ENCODE assay signal across 26 cellular contexts in genomic region chr6:35678814-35679213, GRCh38. TPM values are rescaled to one million over a fixed set of nuclear protein-coding genes. Genes with fewer than 3 reads are reported as not detected.
DNase-seq lines count a peak whose midpoint lies in the region; ATAC-seq, FAIRE-seq and TF ChIP-seq lines count a peak whose summit lies in the region.
"Had no signal": no experiment of that assay in that cellular context is flagged by ENCODE, and none has a peak within 500 bp of the region (broad histone marks: within the 10 kb centered on the region; RNA-seq: fewer than 3 reads in every experiment).

No MANE protein-coding gene starts in this region.

- DNase-seq in activated CD4-positive, alpha-beta T cell treated with anti-CD3 and anti-CD28 coated beads, Interleukin-2, amount 10 ng/mL, durations not matched to agents 24 days and 14 days, result peak; percentile 49
- no peak for DNase-seq in activated CD4-positive, alpha-beta T cell treated with anti-CD3 and anti-CD28 coated beads for 4 hours
- DNase-seq in HFFc6 (no peak), K562 (ENCODE audit: extremely low read depth in 1 of 4, low spot score in 3 of 4) (no peak), prostate gland (ENCODE audit: low spot score) (no peak), OCI-M1 (lab: John Stamatoyannopoulos, UW) (no peak)
- no peak for DNase-seq in activated effector memory CD4-positive, alpha-beta T cell treated with Interleukin-2 at 50 U/mL for 16 hours
- DNase-seq: activated CD8-positive, alpha-beta memory T cell treated with anti-CD3 and anti-CD28 coated beads, Interleukin-2, amount 50 U/mL, for 48 hours; activated naive CD4-positive, alpha-beta T cell treated with anti-CD3 and anti-CD28 coated beads, Interleukin-2, amount 50 U/mL, for 16 hours; effector memory CD8-positive, alpha-beta T cell; esophagus squamous epithelium; MG63; NCI-H1417 treated with DMSO at 0.1 percent for 48 hours; NCI-H526; stimulated activated CD4-positive, alpha-beta T cell treated with anti-CD3 and anti-CD28 coated beads, Interleukin-12 subunit alpha, Interleukin-12 subunit beta, amount 100 ng/mL, for 4 hours; stimulated activated CD8-positive, alpha-beta memory T cell treated with anti-CD3 and anti-CD28 coated beads, Interleukin-4, amount 100 ng/mL, for 48 hours; SW 1271; upper lobe of right lung had no signal

- H3K9me3 Mint-ChIP-seq in activated CD4-positive, alpha-beta T cell treated with anti-CD3 and anti-CD28 coated beads, Interleukin-2, amount 10 ng/mL, durations not matched to agents 24 days and 14 days, result no peaks in the 10 kb centered on the region
- no peaks in the 10 kb centered on the region for H3K9me3 Mint-ChIP-seq in HFFc6
- H3K9me3 Mint-ChIP-seq: effector memory CD8-positive, alpha-beta T cell; neural crest cell had no signal

- no peak for TF ChIP-seq RAD21 in K562 (CRISPR knock-in tag; conservative IDR thresholded peaks at IDR 0.05 in 1 of 2, IDR thresholded peaks at IDR 0.05 in 1 of 2)

- H3K79me2 ChIP-seq in K562 (ENCODE audit: control insufficient read depth, insufficient read depth, low read length), result peaks cover 96% of the 10 kb centered on the region

- CTCF ChIA-PET in K562 (lab: Yijun Ruan, JAX; ENCODE audit: low intra/inter-chr PET ratio), result no interaction called here

- H3K4me1 ChIP-seq in K562 (replicated peaks in 1 of 2; ENCODE audit: control insufficient read depth in 2 of 2, insufficient read depth in 2 of 2, low read length in 2 of 2), result peaks cover 0 to 6% of the 10 kb centered on the region in 2 experiments; a peak in 1 of 5 replicates
- H3K4me1 ChIP-seq in prostate gland (replicated peaks), result peaks cover 12% of the 10 kb centered on the region
- H3K4me1 ChIP-seq: BLaER1 had no signal

- in situ Hi-C loops in K562 (cut with MboI), result no loop called here

- H2AFZ ChIP-seq in K562 (ENCODE audit: low read depth, low read length), result no peak overlapping the region

- no peak for TF ChIP-seq POLR2A in K562 (conservative IDR thresholded peaks at IDR 0.05)
- TF ChIP-seq POLR2A in prostate gland (IDR thresholded peaks at IDR 0.05), result no peak

- WGBS in K562 (ENCODE audit: insufficient coverage, low coverage, missing lambda C conversion rate), result 92% methylated on average over 1 of the region's 1 CpG
- 100% methylated on average over 1 of the region's 1 CpG for WGBS in prostate gland

- no peaks in the 10 kb centered on the region for H3K27me3 Mint-ChIP-seq in activated CD4-positive, alpha-beta T cell treated with anti-CD3 and anti-CD28 coated beads, Interleukin-2, amount 10 ng/mL, durations not matched to agents 24 days and 14 days
- no peaks in the 10 kb centered on the region for H3K27me3 Mint-ChIP-seq in HFFc6 (ENCODE audit: insufficient read depth)
- H3K27me3 Mint-ChIP-seq: effector memory CD8-positive, alpha-beta T cell had no signal

- no peak for TF ChIP-seq CTCF in HFFc6 (IDR thresholded peaks at IDR 0.05)
- no peak for TF ChIP-seq CTCF in K562 (IDR thresholded peaks at IDR 0.05 in 2 of 3, conservative IDR thresholded peaks at IDR 0.05 in 1 of 3; ENCODE audit: insufficient read depth in 2 of 3, low read depth in 1 of 3, low read length in 3 of 3)
- TF ChIP-seq CTCF in prostate gland (IDR thresholded peaks at IDR 0.05), result no peak

- no peak overlapping the region for H3K4me3 Mint-ChIP-seq in activated CD4-positive, alpha-beta T cell treated with anti-CD3 and anti-CD28 coated beads, Interleukin-2, amount 10 ng/mL, durations not matched to agents 24 days and 14 days
- peak overlapping the region; percentile 69 for H3K4me3 Mint-ChIP-seq in HFFc6
- H3K4me3 Mint-ChIP-seq: neural crest cell had no signal

- no peak overlapping the region for H3K4me2 ChIP-seq in K562 (ENCODE audit: insufficient read depth, low read length)
- H3K4me2 ChIP-seq: BLaER1 had no signal

- H3K9ac ChIP-seq in K562 (ENCODE audit: insufficient read depth in 1 of 2, low read depth in 2 of 2, low read length in 2 of 2), result no peak overlapping the region
- H3K9ac ChIP-seq: BLaER1 had no signal

- H3K36me3 ChIP-seq in K562 (ENCODE audit: control insufficient read depth, insufficient read depth, low read length) (peaks cover 35% of the 10 kb centered on the region), prostate gland (peaks cover 0 to 4% of the 10 kb centered on the region in 2 donors)
- H3K36me3 ChIP-seq: MG63 had no signal

- H3K27ac Mint-ChIP-seq in activated CD4-positive, alpha-beta T cell treated with anti-CD3 and anti-CD28 coated beads, Interleukin-2, amount 10 ng/mL, durations not matched to agents 24 days and 14 days, result no peak overlapping the region
- H3K27ac Mint-ChIP-seq in HFFc6, result peak overlapping the region; percentile 84

- ATAC-seq in K562, result no peak
- no peak for ATAC-seq in GM21423 (IDR thresholded peaks at IDR 0.05; ENCODE audit: unreplicated experiment)
- ATAC-seq: effector memory CD8-positive, alpha-beta T cell; left lobe of liver; upper lobe of right lung had no signal

- H3K9me3 ChIP-seq in K562 (replicated peaks; ENCODE audit: control insufficient read depth, insufficient read depth, low read depth, low read length), result no peaks in the 10 kb centered on the region
- no peaks in the 10 kb centered on the region for H3K9me3 ChIP-seq in prostate gland
- H3K9me3 ChIP-seq: BLaER1, esophagus squamous epithelium, MG63, upper lobe of right lung had no signal

- H3K36me3 Mint-ChIP-seq in activated CD4-positive, alpha-beta T cell treated with anti-CD3 and anti-CD28 coated beads, Interleukin-2, amount 10 ng/mL, durations not matched to agents 24 days and 14 days (ENCODE audit: low read depth), result peaks cover 34% of the 10 kb centered on the region
- no peaks in the 10 kb centered on the region for H3K36me3 Mint-ChIP-seq in HFFc6 (ENCODE audit: low read depth)

- H3K27ac ChIP-seq in K562 (ENCODE audit: extremely low read depth, low read depth, low read length) (no peak overlapping the region; the same call in 2 of the 3 replicates), prostate gland (peak overlapping the region; percentile 7 to 49)
- H3K27ac ChIP-seq: BLaER1, esophagus squamous epithelium, upper lobe of right lung had no signal

- no peaks in the 10 kb centered on the region for H3K9me1 ChIP-seq in K562 (ENCODE audit: control insufficient read depth, insufficient read depth, low read length)

- no peak overlapping the region for H3K4me3 ChIP-seq in K562
- H3K4me3 ChIP-seq in prostate gland, result no peak overlapping the region
- H3K4me3 ChIP-seq: BLaER1, esophagus squamous epithelium, MG63, upper lobe of right lung had no signal

- no peak for TF ChIP-seq EP300 in K562 (IDR thresholded peaks at IDR 0.05; ENCODE audit: low read length)

- no peaks in the 10 kb centered on the region for H4K20me1 ChIP-seq in K562 (replicated peaks; ENCODE audit: control insufficient read depth, insufficient read depth, low read length)

- no peaks in the 10 kb centered on the region for H3K27me3 ChIP-seq in K562 (ENCODE audit: control insufficient read depth in 2 of 2, insufficient read depth in 2 of 2, low read length in 2 of 2)
- H3K27me3 ChIP-seq in prostate gland (replicated peaks; ENCODE audit: insufficient read depth), result no peaks in the 10 kb centered on the region
- H3K27me3 ChIP-seq: BLaER1, esophagus squamous epithelium, MG63, upper lobe of right lung had no signal

- intact Hi-C loops in activated CD4-positive, alpha-beta T cell treated with anti-CD3 and anti-CD28 coated beads, Interleukin-2, amount 10 ng/mL, durations not matched to agents 24 days and 14 days (cut with micrococcal nuclease), result no loop called here
- intact Hi-C loops in K562 (cut with micrococcal nuclease) (no loop called here), prostate gland (cut with DNase I) (no loop called here)

- BruUV-seq in K562 (replicated peaks; lab: Mats Ljungman, UMichigan), result no TSS peak

- H3K4me1 Mint-ChIP-seq in activated CD4-positive, alpha-beta T cell treated with anti-CD3 and anti-CD28 coated beads, Interleukin-2, amount 10 ng/mL, durations not matched to agents 24 days and 14 days, result peaks cover 63% of the 10 kb centered on the region
- H3K4me1 Mint-ChIP-seq in HFFc6 (ENCODE audit: low read depth), result peaks cover 43% of the 10 kb centered on the region

- POLR2A ChIA-PET in K562 (lab: Yijun Ruan, JAX), result interaction anchor here (0.9 to 4.4 kb wide), 5 partner anchors 8 to 49 kb away, joined by 3 to 19 read pairs (median 4); no protein-coding TSS in a partner anchor

- FAIRE-seq in K562 (lab: Jason Lieb, UNC), result no peak
- FAIRE-seq: D721Med, GM18507, TTC549 had no signal

RNA-seq across cellular contexts. Expression of gene FKBP5, which starts 9.9 kb away (rescaled TPM):
- total RNA-seq in activated CD4-positive, alpha-beta T cell treated with anti-CD3 and anti-CD28 coated beads, Interleukin-2, amount 10 ng/mL, durations not matched to agents 24 days and 14 days, result 85.0 and 85.1 TPM in 2 replicates
- 10 to 100 TPM in 5 of 6 experiments, 1 to 10 TPM in 1; 7.6 to 12.9 (median 11.8) TPM for total RNA-seq in HFFc6 (2021; fragmentation: NEBNext Ultra II Directional; extraction: Animal tissue kit (Norgen Biotek cat#: 25700))
- total RNA-seq in K562 (2011; cell fraction: chromatin; rRNA removed; ENCODE audit: low replicate concordance), result 23.5 and 58.7 TPM in 2 replicates
- total RNA-seq in K562 (2011; cell fraction: nucleolus; rRNA removed), result 14.5 and 19.2 TPM in 2 replicates
- total RNA-seq in K562 (2011; cell fraction: nucleoplasm; rRNA removed), result 38.3 and 72.2 TPM in 2 replicates
- total RNA-seq in K562 (2014; rRNA removed), result 75.0 and 82.8 TPM in 2 replicates
- 54.2 and 65.9 TPM in 2 replicates for total RNA-seq in K562 (2014; rRNA removed; fragmentation: Illumina TruSeq; extraction: Trizol)
- total RNA-seq in K562 (2015; rRNA removed; fragmentation: Illumina TruSeq; extraction: Trizol), result 39.9 and 43.8 TPM in 2 replicates
- total RNA-seq in K562 (2021), result 92.0 and 104 TPM in 2 replicates
- 59.7 and 86.1 TPM in 2 replicates for polyA plus RNA-seq in K562 (2011; rRNA removed)
- 22.1 and 33.5 TPM in 2 replicates for polyA plus RNA-seq in K562 (2011; cell fraction: cytosol; rRNA removed)
- 22.5 and 23.2 TPM in 2 replicates for polyA plus RNA-seq in K562 (2011; cell fraction: nucleus; rRNA removed)
- 43.9 and 85.0 TPM in 2 replicates for polyA plus RNA-seq in K562 (2012)
- 128 and 151 TPM in 2 replicates for polyA plus RNA-seq in K562 (2014; fragmentation: Illumina TruSeq; extraction: Trizol)
- polyA plus RNA-seq in K562 (2014; fragmentation: Nextera tagmentation; extraction: Ambion mirVana), result 10 to 100 TPM; 32.7 to 46.1 TPM
- 76.6 and 76.8 TPM in 2 replicates for polyA plus RNA-seq in K562 (2014; rRNA removed)
- 71.5 and 74.0 TPM in 2 replicates for polyA minus RNA-seq in K562 (2011; rRNA and poly(A)+ RNA removed)
- 31.1 and 38.9 TPM in 2 replicates for polyA minus RNA-seq in K562 (2011; cell fraction: cytosol; rRNA and poly(A)+ RNA removed)
- 13.3 and 18.5 TPM in 2 replicates for polyA minus RNA-seq in K562 (2011; cell fraction: nucleus; rRNA and poly(A)+ RNA removed)
- total RNA-seq in prostate gland, result 100 to 1,000 TPM; 201 to 248 TPM

RNA-seq across cellular contexts. Expression of gene ARMC12, which starts 58.0 kb away (rescaled TPM):
- total RNA-seq in activated CD4-positive, alpha-beta T cell treated with anti-CD3 and anti-CD28 coated beads, Interleukin-2, amount 10 ng/mL, durations not matched to agents 24 days and 14 days, result 0.58 and 0.64 TPM in 2 replicates
- under 1 TPM in 4 of 6 experiments, not detected in 2; 0.17 to 0.33 (median 0.27) TPM for total RNA-seq in HFFc6 (2021; fragmentation: NEBNext Ultra II Directional; extraction: Animal tissue kit (Norgen Biotek cat#: 25700))
- total RNA-seq in K562 (2011; cell fraction: chromatin; rRNA removed; ENCODE audit: low replicate concordance), result not detected in 2 replicates
- total RNA-seq in K562 (2011; cell fraction: nucleolus; rRNA removed), result 0.50 TPM in 1 of 2 replicates, not detected in the other
- total RNA-seq in K562 (2011; cell fraction: nucleoplasm; rRNA removed), result not detected in 2 replicates
- total RNA-seq in K562 (2014; rRNA removed), result 0.09 TPM in 1 of 2 replicates, not detected in the other
- total RNA-seq in K562 (2014; rRNA removed; fragmentation: Illumina TruSeq; extraction: Trizol), result 0.36 TPM in 1 of 2 replicates, not detected in the other
- total RNA-seq in K562 (2015; rRNA removed; fragmentation: Illumina TruSeq; extraction: Trizol), result not detected in 2 replicates
- total RNA-seq in K562 (2021), result 0.13 and 0.35 TPM in 2 replicates
- 0.26 and 0.45 TPM in 2 replicates for polyA plus RNA-seq in K562 (2011; rRNA removed)
- 0.07 and 0.21 TPM in 2 replicates for polyA plus RNA-seq in K562 (2011; cell fraction: cytosol; rRNA removed)
- 1.4 TPM in 2 replicates for polyA plus RNA-seq in K562 (2011; cell fraction: nucleus; rRNA removed)
- polyA plus RNA-seq in K562 (2012), result 0.26 and 1.6 TPM in 2 replicates
- 0.36 TPM in 1 of 2 replicates, not detected in the other for polyA plus RNA-seq in K562 (2014; fragmentation: Illumina TruSeq; extraction: Trizol)
- polyA plus RNA-seq in K562 (2014; fragmentation: Nextera tagmentation; extraction: Ambion mirVana), result under 1 TPM in 1 of 2 experiments, not detected in 1; 0.13 TPM
- polyA plus RNA-seq in K562 (2014; rRNA removed), result 0.58 TPM in 1 of 2 replicates, not detected in the other
- polyA minus RNA-seq in K562 (2011; rRNA and poly(A)+ RNA removed), result 0.18 and 0.46 TPM in 2 replicates
- polyA minus RNA-seq in K562 (2011; cell fraction: cytosol; rRNA and poly(A)+ RNA removed), result not detected in 2 replicates
- 0.27 TPM in 1 of 2 replicates, not detected in the other for polyA minus RNA-seq in K562 (2011; cell fraction: nucleus; rRNA and poly(A)+ RNA removed)
- 1 to 10 TPM; 1.7 to 4.4 TPM for total RNA-seq in prostate gland
- total RNA-seq: glomerular endothelial cell had no signal
